Comparison of ENCODE assay signal across 9 cellular contexts in the genomic region with DNA sequence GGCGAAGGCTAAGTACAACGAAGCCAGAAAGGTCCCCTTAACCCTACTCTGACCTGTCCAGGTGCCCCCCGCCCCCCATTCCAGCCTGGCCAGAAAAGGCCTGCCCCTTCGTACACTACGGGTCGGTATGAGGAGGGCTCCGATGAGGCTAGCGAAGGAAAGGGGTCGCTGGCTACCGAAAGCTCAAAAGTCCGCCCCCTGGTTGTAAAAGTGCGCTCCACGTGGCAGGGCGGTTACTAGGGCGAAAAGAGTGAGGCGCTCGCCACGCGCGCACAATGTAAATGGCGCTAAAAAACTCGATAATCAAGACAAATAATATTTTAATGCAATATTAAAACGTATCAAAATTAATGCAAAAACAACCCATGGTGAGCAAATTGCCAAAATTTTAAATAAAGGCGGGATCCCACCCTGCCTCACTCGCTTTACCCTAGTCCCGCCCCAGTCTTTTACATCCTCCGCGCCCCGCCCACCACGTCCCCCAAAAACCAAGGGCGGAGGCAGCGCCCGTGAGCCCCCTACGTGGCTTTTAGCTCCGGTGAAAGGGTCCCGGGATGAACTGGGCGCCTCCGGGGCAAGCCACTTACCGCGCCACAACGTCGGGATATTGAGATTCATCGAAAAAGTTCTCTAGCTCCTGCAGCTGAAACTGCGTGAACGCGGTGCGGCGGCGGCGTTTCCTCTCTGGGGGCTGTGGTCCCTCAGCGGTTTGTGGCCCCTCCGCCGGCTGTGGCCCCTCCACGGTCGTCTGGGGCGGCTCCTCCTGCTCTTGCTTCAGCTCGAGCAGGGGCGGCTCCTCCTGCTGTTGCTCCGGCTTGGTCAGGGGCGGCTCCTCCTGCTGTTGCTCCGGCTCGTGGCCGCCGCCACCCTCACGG. TPM values are rescaled to one million over a fixed set of nuclear protein-coding genes. Genes with fewer than 3 reads are reported as not detected.
DNase-seq lines count a peak whose midpoint lies in the region; ATAC-seq, FAIRE-seq and TF ChIP-seq lines count a peak whose summit lies in the region.
"Had no signal": no experiment of that assay in that cellular context is flagged by ENCODE, and none has a peak within 500 bp of the region (broad histone marks: within the 10 kb centered on the region; RNA-seq: fewer than 3 reads in every experiment).

No MANE protein-coding gene starts in this region.

- H3K27me3 Mint-ChIP-seq in CD8-positive, alpha-beta T cell (ENCODE audit: low read depth): peaks cover 19% of the 10 kb centered on the region
- peaks cover 92% of the 10 kb centered on the region for H3K27me3 Mint-ChIP-seq in nephron progenitor cell (ENCODE audit: low read depth, poor library complexity)

- H2AFZ ChIP-seq in MM.1S (ENCODE audit: low read length) (0 out of 2 replicates have a peak overlapping the region, but pooled peaks have one; percentile 45), HepG2 (ENCODE audit: low read length) (no peak overlapping the region)

- H3K4me2 ChIP-seq in MM.1S (ENCODE audit: low read depth, low read length) (peak overlapping the region; percentile 52; the same call in 1 of the 2 replicates), HepG2 (ENCODE audit: low read depth, low read length) (no peak overlapping the region)

- H3K9me3 ChIP-seq in CD8-positive, alpha-beta T cell (ENCODE audit: low read length): no peaks in the 10 kb centered on the region
- no peaks in the 10 kb centered on the region for H3K9me3 ChIP-seq in MM.1S (replicated peaks; ENCODE audit: insufficient read depth, low read length)
- no peaks in the 10 kb centered on the region for H3K9me3 ChIP-seq in HepG2 (ENCODE audit: low read length)

- H3K36me3 ChIP-seq in CD8-positive, alpha-beta T cell (ENCODE audit: insufficient read depth, low read length): no peaks in the 10 kb centered on the region
- H3K36me3 ChIP-seq in MM.1S (replicated peaks; ENCODE audit: insufficient read depth, low read length) (no peaks in the 10 kb centered on the region), HepG2 (replicated peaks in 1 of 2; ENCODE audit: control insufficient read depth in 1 of 2, insufficient read depth in 2 of 2, low read length in 2 of 2) (no peaks in the 10 kb centered on the region)

- H3K27me3 ChIP-seq in CD8-positive, alpha-beta T cell (ENCODE audit: insufficient read depth, low read length): no peaks in the 10 kb centered on the region
- H3K27me3 ChIP-seq in MM.1S (replicated peaks; ENCODE audit: insufficient read depth, low read length) (no peaks in the 10 kb centered on the region), HepG2 (ENCODE audit: control insufficient read depth in 1 of 2, insufficient read depth in 2 of 2, low read length in 2 of 2) (peaks cover 1 to 2% of the 10 kb centered on the region in 2 experiments; a peak in 1 of 5 replicates)

- no peak for TF ChIP-seq CTCF in CD8-positive, alpha-beta T cell (IDR thresholded peaks at IDR 0.05)
- no peak for TF ChIP-seq CTCF in MM.1S (IDR thresholded peaks at IDR 0.05; ENCODE audit: low read length)
- no peak for TF ChIP-seq CTCF in coronary artery (IDR thresholded peaks at IDR 0.05)
- TF ChIP-seq CTCF in nephron progenitor cell (IDR thresholded peaks at IDR 0.05): peak; percentile 14
- TF ChIP-seq CTCF in HepG2 (CRISPR knock-in tag; IDR thresholded peaks at IDR 0.05): no peak

- no peak for TF ChIP-seq POLR2A in HepG2 (IDR thresholded peaks at IDR 0.05; ENCODE audit: insufficient read depth in 1 of 2, low read depth in 2 of 2, low read length in 2 of 2)

- intact Hi-C loops in CD8-positive, alpha-beta T cell (cut with DNase I, micrococcal nuclease): no loop called here
- intact Hi-C loops in HepG2 (cut with micrococcal nuclease; ENCODE audit: unreplicated experiment): no loop called here

- WGBS in HepG2 (ENCODE audit: low lambda C conversion rate): 61% methylated on average over 39 of the region's 65 CpGs

- no peaks in the 10 kb centered on the region for H3K4me1 ChIP-seq in CD8-positive, alpha-beta T cell (ENCODE audit: insufficient read depth, low read length)
- H3K4me1 ChIP-seq in MM.1S (ENCODE audit: low read length): no peaks in the 10 kb centered on the region
- no peaks in the 10 kb centered on the region for H3K4me1 ChIP-seq in HepG2 (ENCODE audit: insufficient read depth, low read length)

- H4K20me1 ChIP-seq in MM.1S (ENCODE audit: insufficient read depth, low read length) (no peaks in the 10 kb centered on the region), HepG2 (ENCODE audit: insufficient read depth, low read length) (no peaks in the 10 kb centered on the region)

- no peak for FAIRE-seq in HepG2 (lab: Jason Lieb, UNC)

- no peaks in the 10 kb centered on the region for H3K9me3 Mint-ChIP-seq in CD8-positive, alpha-beta T cell
- peaks cover 29% of the 10 kb centered on the region for H3K9me3 Mint-ChIP-seq in nephron progenitor cell

- TF ChIP-seq EP300 in HepG2 (IDR thresholded peaks at IDR 0.05; ENCODE audit: low read depth in 2 of 2, low read length in 2 of 2): no peak
- TF ChIP-seq EP300 in HepG2 (CRISPR knock-in tag; IDR thresholded peaks at IDR 0.05; ENCODE audit: borderline replicate concordance): no peak

- no peak for DNase-seq in CD8-positive, alpha-beta T cell
- DNase-seq in MM.1S: no peak
- no peak for DNase-seq in coronary artery (ENCODE audit: low spot score)
- peak; percentile 45 for DNase-seq in nephron progenitor cell
- no peak for DNase-seq in HepG2 (ENCODE audit: low spot score)
- no peak for DNase-seq in caudate nucleus (lab: John Stamatoyannopoulos, UW)
- DNase-seq: stimulated activated CD4-positive, alpha-beta T cell treated with anti-CD3 and anti-CD28 coated beads, Interleukin-1b, Interleukin-23, amount 100 ng/mL, for 48 hours had no signal

- H3K4me1 Mint-ChIP-seq in CD8-positive, alpha-beta T cell (ENCODE audit: low read depth): peaks cover 8% of the 10 kb centered on the region
- peaks cover 7% of the 10 kb centered on the region for H3K4me1 Mint-ChIP-seq in nephron progenitor cell

- H3K4me3 Mint-ChIP-seq in CD8-positive, alpha-beta T cell: peak overlapping the region; percentile 56
- H3K4me3 Mint-ChIP-seq in nephron progenitor cell: peak overlapping the region; percentile 80

- POLR2A ChIA-PET in CD8-positive, alpha-beta T cell (lab: Charles Lee): no interaction called here
- POLR2A ChIA-PET in HepG2 (lab: Yijun Ruan, JAX): no interaction called here

- H3K27ac ChIP-seq in CD8-positive, alpha-beta T cell (ENCODE audit: low read depth, low read length): no peak overlapping the region
- H3K27ac ChIP-seq in MM.1S (ENCODE audit: low read length) (no peak overlapping the region), coronary artery (no peak overlapping the region), HepG2 (ENCODE audit: extremely low read length, insufficient read depth, low read length) (no peak overlapping the region), caudate nucleus (ENCODE audit: low read depth, low read length) (no peak overlapping the region)

- no peak overlapping the region for H3K4me3 ChIP-seq in CD8-positive, alpha-beta T cell (ENCODE audit: low read depth, low read length)
- H3K4me3 ChIP-seq in MM.1S (ENCODE audit: low read length) (peak overlapping the region; percentile 44), coronary artery (peak overlapping the region; percentile 50), HepG2 (replicated peaks in 1 of 3; ENCODE audit: insufficient read depth in 1 of 3, low read depth in 2 of 3, low read length in 3 of 3) (no peak overlapping the region)

- CTCF ChIA-PET in CD8-positive, alpha-beta T cell (lab: Charles Lee): interaction anchor here (0.6 kb wide), 1 partner anchor 20 kb away, joined by 4 read pairs; no protein-coding TSS in a partner anchor
- CTCF ChIA-PET in HepG2 (lab: Yijun Ruan, JAX; ENCODE audit: low intra/inter-chr PET ratio, low total read pairs): no interaction called here

- H3K79me2 ChIP-seq in MM.1S (ENCODE audit: low read length) (no peaks in the 10 kb centered on the region), HepG2 (ENCODE audit: insufficient read depth, low read length) (no peaks in the 10 kb centered on the region)

- H3K27ac Mint-ChIP-seq in CD8-positive, alpha-beta T cell: no peak overlapping the region
- no peak overlapping the region for H3K27ac Mint-ChIP-seq in nephron progenitor cell

- no peak overlapping the region for H3K9ac ChIP-seq in MM.1S (ENCODE audit: low read length)
- H3K9ac ChIP-seq in HepG2 (ENCODE audit: insufficient read depth, low read depth, low read length): no peak overlapping the region

- TF ChIP-seq RAD21 in HepG2 (CRISPR knock-in tag; IDR thresholded peaks at IDR 0.05): no peak

- no peaks in the 10 kb centered on the region for H3K36me3 Mint-ChIP-seq in CD8-positive, alpha-beta T cell
- no peaks in the 10 kb centered on the region for H3K36me3 Mint-ChIP-seq in nephron progenitor cell (ENCODE audit: low read depth)

- in situ Hi-C loops in HepG2 (cut with HindIII; ENCODE audit: extremely low pct_ligation_motif_present, low pct_unique_long_range_greater_than_20kb): no loop called here

- no TSS peak for BruUV-seq in HepG2 (replicated peaks; lab: Mats Ljungman, UMichigan)

- no peaks in the 10 kb centered on the region for H3K9me2 ChIP-seq in MM.1S (replicated peaks; ENCODE audit: insufficient read depth, low read length)

- ATAC-seq in CD8-positive, alpha-beta T cell: no peak
- ATAC-seq in HG03521 (IDR thresholded peaks at IDR 0.05; ENCODE audit: unreplicated experiment): no peak
- ATAC-seq in GM18517 (IDR thresholded peaks at IDR 0.05; ENCODE audit: unreplicated experiment): no peak
- no peak for ATAC-seq in HepG2

- H3F3A ChIP-seq in MM.1S (ENCODE audit: insufficient read depth, low read length): no peaks in the 10 kb centered on the region

RNA-seq across cellular contexts. Expression of a gene that starts 0.9 kb away (rescaled TPM):
- not detected for total RNA-seq in CD8-positive, alpha-beta T cell
- not detected in 2 replicates for total RNA-seq in HepG2 (2016; rRNA removed; fragmentation: Illumina TruSeq; extraction: Trizol)
- not detected in 2 replicates for total RNA-seq in HepG2 (2016; cell fraction: cytosol; rRNA removed; fragmentation: Illumina TruSeq; extraction: Trizol; ENCODE audit: low read depth)
- not detected in 2 replicates for total RNA-seq in HepG2 (2016; cell fraction: insoluble cytoplasmic fraction; rRNA removed; fragmentation: Illumina TruSeq; extraction: Trizol)
- total RNA-seq in HepG2 (2016; cell fraction: membrane; rRNA removed; fragmentation: Illumina TruSeq; extraction: Trizol): not detected in 2 replicates
- total RNA-seq in HepG2 (2016; cell fraction: nucleus; rRNA removed; fragmentation: Illumina TruSeq; extraction: Trizol): not detected in 2 replicates
- polyA plus RNA-seq in HepG2 (2011; rRNA removed): not detected in 2 replicates
- not detected in 2 replicates for polyA plus RNA-seq in HepG2 (2011; cell fraction: cytosol; rRNA removed)
- polyA plus RNA-seq in HepG2 (2011; cell fraction: nucleus; rRNA removed): not detected in 2 replicates
- polyA plus RNA-seq in HepG2 (2012): not detected in 2 replicates
- not detected in 2 replicates for polyA plus RNA-seq in HepG2 (2016; cell fraction: cytosol; fragmentation: Illumina TruSeq; extraction: Trizol; ENCODE audit: low read depth)
- not detected in 2 replicates for polyA plus RNA-seq in HepG2 (2016; cell fraction: insoluble cytoplasmic fraction; fragmentation: Illumina TruSeq; extraction: Trizol; ENCODE audit: low read depth)
- not detected in 2 replicates for polyA plus RNA-seq in HepG2 (2016; cell fraction: membrane; fragmentation: Illumina TruSeq; extraction: Trizol; ENCODE audit: low read depth)
- not detected in 2 replicates for polyA plus RNA-seq in HepG2 (2016; cell fraction: nucleus; fragmentation: Illumina TruSeq; extraction: Trizol; ENCODE audit: insufficient read depth, low read depth)
- not detected in 2 replicates for polyA minus RNA-seq in HepG2 (2011; rRNA and poly(A)+ RNA removed; ENCODE audit: low replicate concordance)
- not detected in 2 replicates for polyA minus RNA-seq in HepG2 (2011; cell fraction: cytosol; rRNA and poly(A)+ RNA removed)
- not detected in 2 replicates for polyA minus RNA-seq in HepG2 (2011; cell fraction: nucleus; rRNA and poly(A)+ RNA removed)

Comparison
In these comparisons a context has a peak if more than half of its experiments do, and no peak if none do; other contexts are left out.
1. H3K4me3 ChIP-seq: peak in MM.1S (single experiment) and coronary artery (single experiment); none in CD8-positive, alpha-beta T cell (single experiment) and HepG2 (0 of 3).